Comparison of ENCODE assay signal across 8 cellular contexts in the genomic region with DNA sequence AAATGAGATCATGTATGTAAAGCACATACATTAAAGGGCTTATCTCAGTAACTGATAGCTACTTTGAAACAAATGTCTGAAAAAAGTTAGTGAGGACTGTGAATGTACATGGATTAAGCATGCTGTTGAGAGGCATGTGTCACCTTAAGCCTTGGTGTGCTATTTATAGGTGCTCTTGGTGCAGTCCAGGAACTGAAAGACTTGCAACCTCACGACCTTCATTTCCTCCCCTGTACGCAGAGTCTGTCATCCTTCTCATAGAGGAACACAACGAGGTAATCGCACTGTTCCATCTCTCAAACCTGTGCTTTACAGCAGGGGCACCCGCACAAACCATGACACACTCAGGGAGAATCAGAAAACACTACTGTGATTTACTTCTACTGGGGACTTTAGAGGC.
DNase-seq lines count a peak whose midpoint lies in the region; ATAC-seq and TF ChIP-seq lines count a peak whose summit lies in the region.

No MANE protein-coding gene starts in this region.

- ATAC-seq in GM21381 (IDR thresholded peaks at IDR 0.05; ENCODE audit: unreplicated experiment) (peak; percentile 99), HG03442 (IDR thresholded peaks at IDR 0.05; ENCODE audit: unreplicated experiment) (peak; percentile 97), heart right ventricle (peak; percentile 63 to 99 (median 96))

- H3K27ac ChIP-seq in heart right ventricle (peak overlapping the region in 9 of 10 donors; percentile 15 to 73 (median 49)), suprapubic skin (no peak overlapping the region)

- H3K9me3 ChIP-seq in heart right ventricle (peaks cover 0 to 13% (median 0%) of the 10 kb centered on the region in 11 donors), suprapubic skin (no peaks in the 10 kb centered on the region)

- intact Hi-C loops in heart right ventricle (cut with DNase I): no loop called here
- intact Hi-C loops in lower leg skin (cut with DNase I; ENCODE audit: low total_unique reads): no loop called here

- H3K4me3 ChIP-seq in heart right ventricle: peak overlapping the region in 6 of 10 donors; percentile 0 to 29 (median 16)
- no peak overlapping the region for H3K4me3 ChIP-seq in suprapubic skin
- H3K4me3 ChIP-seq in lower leg skin (ENCODE audit: low read depth, poor library complexity, severe bottlenecking): no peak overlapping the region

- H3K4me1 ChIP-seq in heart right ventricle (peaks cover 0 to 14% (median 0%) of the 10 kb centered on the region in 9 donors), suprapubic skin (no peaks in the 10 kb centered on the region)

- no peaks in the 10 kb centered on the region for H3K36me3 ChIP-seq in heart right ventricle
- no peaks in the 10 kb centered on the region for H3K36me3 ChIP-seq in suprapubic skin

- H3K27me3 ChIP-seq in heart right ventricle (no peaks in the 10 kb centered on the region), suprapubic skin (no peaks in the 10 kb centered on the region)

- DNase-seq in GM13977 (ENCODE audit: low spot score): peak; percentile 63
- DNase-seq in heart right ventricle: peak in 1 of 2 donors; percentile 23
- no peak for DNase-seq in NCI-H748 (lab: John Stamatoyannopoulos, UW; ENCODE audit: unreplicated experiment)
- DNase-seq in suprapubic skin (ENCODE audit: low spot score in 2 of 2): no peak
- no peak for DNase-seq in lower leg skin (ENCODE audit: low spot score in 2 of 2)
- no peak for DNase-seq in NCI-H187 treated with DMSO at 0.1 percent for 48 hours (lab: John Stamatoyannopoulos, UW)

- 14 to 15% methylated on average over 5 of the region's 5 CpGs for WGBS in heart right ventricle, 2 donors
- WGBS in suprapubic skin: 51% methylated on average over 5 of the region's 5 CpGs
- 43 to 52% methylated on average over 5 of the region's 5 CpGs for whole genome bisulfite sequencing in lower leg skin, 2 donors

- in situ Hi-C loops in GM13977 (cut with MboI; ENCODE audit: low pct_unique_long_range_greater_than_20kb, low sequenced_read_pairs, unreplicated experiment): no loop called here

- no peak for TF ChIP-seq EP300 in suprapubic skin (IDR thresholded peaks at IDR 0.05)

- TF ChIP-seq CTCF in GM13977 (IDR thresholded peaks at IDR 0.05; ENCODE audit: extremely low read depth, insufficient read depth, missing control alignments) (no peak), heart right ventricle (IDR thresholded peaks at IDR 0.05) (no peak), suprapubic skin (IDR thresholded peaks at IDR 0.05) (no peak), lower leg skin (IDR thresholded peaks at IDR 0.05) (no peak)

- TF ChIP-seq POLR2A in suprapubic skin (IDR thresholded peaks at IDR 0.05) (no peak), lower leg skin (IDR thresholded peaks at IDR 0.05) (no peak)

Comparison
In these comparisons a context has a peak if more than half of its experiments do, and no peak if none do; other contexts are left out.
1. H3K4me3 ChIP-seq: peak in heart right ventricle (6 of 10); none in suprapubic skin (single experiment) and lower leg skin (single experiment).
2. Peak in every context shown above with its lines, with median percentiles within 50 percentile points of each other: ATAC-seq.